Comparison of ENCODE assay signal across 18 cellular contexts in the genomic region with DNA sequence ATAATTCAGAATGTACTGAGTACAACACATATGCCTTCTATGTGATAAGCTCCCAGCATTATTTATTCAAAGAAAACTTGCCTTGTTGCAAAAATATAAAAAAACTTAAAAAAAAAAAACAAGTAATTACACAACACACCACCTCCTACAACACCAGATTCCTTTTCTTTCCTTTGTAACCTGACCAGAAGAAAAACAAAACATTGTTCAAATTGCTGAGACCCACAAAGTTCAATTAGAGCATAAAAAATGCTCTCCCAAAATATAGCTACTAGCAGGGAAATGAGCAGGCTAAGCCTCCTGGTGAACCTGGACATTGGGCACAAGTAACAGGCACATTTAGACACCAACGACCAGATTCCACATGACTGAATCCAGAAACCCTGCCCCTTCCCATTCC. TPM values are rescaled to one million over a fixed set of nuclear protein-coding genes. Genes with fewer than 3 reads are reported as not detected.
DNase-seq lines count a peak whose midpoint lies in the region; ATAC-seq lines count a peak whose summit lies in the region.
"Had no signal": no experiment of that assay in that cellular context is flagged by ENCODE, and none has a peak within 500 bp of the region (broad histone marks: within the 10 kb centered on the region; RNA-seq: fewer than 3 reads in every experiment).

No MANE protein-coding gene starts in this region.

- peaks cover 4% of the 10 kb centered on the region for H3K36me3 ChIP-seq in skeletal muscle satellite cell (ENCODE audit: insufficient read depth, low read length)

- H3K4me3 ChIP-seq in skeletal muscle satellite cell (ENCODE audit: low read length), result no peak overlapping the region
- H3K4me3 ChIP-seq: testis had no signal

- H3K4me3 Mint-ChIP-seq in activated T-helper 17 cell treated with anti-CD3 and anti-CD28 coated beads, Interleukin-2, amount 50 U/mL, for 72 hours, result peak overlapping the region; percentile 64
- H3K4me3 Mint-ChIP-seq in immature natural killer cell, result peak overlapping the region in 1 of 5 donors; percentile 33
- H3K4me3 Mint-ChIP-seq: T-helper 1 cell treated with Interleukin-12 subunit alpha and Interleukin-12 subunit beta and Interleukin-4 antibody, amounts not matched to agents 30 μg/mL and 1 μg/mL, for 36 hours had no signal

- H3K36me3 Mint-ChIP-seq in activated naive CD4-positive, alpha-beta T cell treated with anti-CD3 and anti-CD28 coated beads, Interleukin-2, amount 50 U/mL, for 72 hours, result peaks cover 0 to 8% of the 10 kb centered on the region in 2 donors
- peaks cover 71% of the 10 kb centered on the region for H3K36me3 Mint-ChIP-seq in activated T-helper 17 cell treated with anti-CD3 and anti-CD28 coated beads, Interleukin-2, amount 50 U/mL, for 72 hours (ENCODE audit: low read depth)
- H3K36me3 Mint-ChIP-seq in immature natural killer cell, result no peaks in the 10 kb centered on the region

- peak overlapping the region; percentile 22 for H3K4me2 ChIP-seq in skeletal muscle satellite cell (ENCODE audit: low read length)

- H3K4me1 ChIP-seq in skeletal muscle satellite cell (ENCODE audit: control insufficient read depth, insufficient read depth, low read length), result peaks cover 38% of the 10 kb centered on the region

- no peaks in the 10 kb centered on the region for H3K9me3 ChIP-seq in skeletal muscle satellite cell (replicated peaks; ENCODE audit: low read length)
- H3K9me3 ChIP-seq: testis had no signal

- H3K4me1 Mint-ChIP-seq in activated T-helper 17 cell treated with anti-CD3 and anti-CD28 coated beads, Interleukin-2, amount 50 U/mL, for 72 hours, result peaks cover 54% of the 10 kb centered on the region
- H3K4me1 Mint-ChIP-seq in immature natural killer cell, result peaks cover 69 to 73% of the 10 kb centered on the region in 2 donors

- no peak for ATAC-seq in activated naive CD4-positive, alpha-beta T cell treated with anti-CD3 and anti-CD28 coated beads, Interleukin-2, amount 50 U/mL, for 72 hours
- ATAC-seq in activated T-helper 17 cell treated with anti-CD3 and anti-CD28 coated beads, Interleukin-2, amount 50 U/mL, for 72 hours (replicated peaks), result no peak
- no peak for ATAC-seq in GM18867 (IDR thresholded peaks at IDR 0.05; ENCODE audit: unreplicated experiment)

- no peaks in the 10 kb centered on the region for H3K27me3 Mint-ChIP-seq in activated T-helper 17 cell treated with anti-CD3 and anti-CD28 coated beads, Interleukin-2, amount 50 U/mL, for 72 hours
- H3K27me3 Mint-ChIP-seq in immature natural killer cell (ENCODE audit: low read depth in 3 of 3), result peaks cover 5 to 14% (median 6%) of the 10 kb centered on the region in 3 donors

- no peak overlapping the region for H3K9ac ChIP-seq in skeletal muscle satellite cell (ENCODE audit: low read depth, low read length)

- DNase-seq in activated naive CD4-positive, alpha-beta T cell treated with anti-CD3 and anti-CD28 coated beads, Interleukin-2, amount 50 U/mL, for 72 hours (ENCODE audit: low spot score in 2 of 2), result no peak
- DNase-seq in activated naive CD4-positive, alpha-beta T cell treated with anti-CD3 and anti-CD28 coated beads, Interleukin-2, amount 50 U/mL, for 16 hours, result no peak
- no peak for DNase-seq in immature natural killer cell
- no peak for DNase-seq in DMS153 treated with DMSO at 0.1 percent for 48 hours (lab: John Stamatoyannopoulos, UW; ENCODE audit: unreplicated experiment)
- no peak for DNase-seq in inferior parietal cortex (ENCODE audit: extremely low spot score)
- DNase-seq: activated CD4-positive, CD25-positive, alpha-beta regulatory T cell treated with anti-CD3 and anti-CD28 coated beads, Interleukin-2, amount 50 U/mL, for 72 hours; GF-D8; HCEC 1CT; islet precursor cell; mesenchymal stem cell; NCI-H1694; NCI-H345; stimulated activated CD4-positive, alpha-beta T cell treated with anti-CD3 and anti-CD28 coated beads, Interleukin-2, amount 100 ng/mL, for 48 hours; testis had no signal

- H3K27ac Mint-ChIP-seq in activated naive CD4-positive, alpha-beta T cell treated with anti-CD3 and anti-CD28 coated beads, Interleukin-2, amount 50 U/mL, for 72 hours, result peak overlapping the region; percentile 66 to 77
- H3K27ac Mint-ChIP-seq in activated T-helper 17 cell treated with anti-CD3 and anti-CD28 coated beads, Interleukin-2, amount 50 U/mL, for 72 hours, result peak overlapping the region; percentile 88
- peak overlapping the region; percentile 63 to 86 (median 81) for H3K27ac Mint-ChIP-seq in immature natural killer cell
- H3K27ac Mint-ChIP-seq: T-helper 1 cell treated with Interleukin-12 subunit alpha and Interleukin-12 subunit beta and Interleukin-4 antibody, amounts not matched to agents 30 μg/mL and 1 μg/mL, for 36 hours had no signal

- no peaks in the 10 kb centered on the region for H3K9me3 Mint-ChIP-seq in activated naive CD4-positive, alpha-beta T cell treated with anti-CD3 and anti-CD28 coated beads, Interleukin-2, amount 50 U/mL, for 72 hours
- H3K9me3 Mint-ChIP-seq in activated T-helper 17 cell treated with anti-CD3 and anti-CD28 coated beads, Interleukin-2, amount 50 U/mL, for 72 hours, result no peaks in the 10 kb centered on the region
- no peaks in the 10 kb centered on the region for H3K9me3 Mint-ChIP-seq in immature natural killer cell
- H3K9me3 Mint-ChIP-seq: T-helper 1 cell treated with Interleukin-12 subunit alpha and Interleukin-12 subunit beta and Interleukin-4 antibody, amounts not matched to agents 30 μg/mL and 1 μg/mL, for 36 hours had no signal

- H3K27me3 ChIP-seq in skeletal muscle satellite cell (ENCODE audit: control insufficient read depth, insufficient read depth, low read length), result no peaks in the 10 kb centered on the region
- H3K27me3 ChIP-seq: testis had no signal

RNA-seq across cellular contexts. Expression of a gene that starts 38.3 kb away (rescaled TPM):
- 10 to 100 TPM; 61.0 to 84.9 TPM for total RNA-seq in activated naive CD4-positive, alpha-beta T cell treated with anti-CD3 and anti-CD28 coated beads, Interleukin-2, amount 50 U/mL, for 72 hours
- total RNA-seq in activated T-helper 17 cell treated with anti-CD3 and anti-CD28 coated beads, Interleukin-2, amount 50 U/mL, for 72 hours, result 10 to 100 TPM; 72.2 to 87.8 TPM
- 10 to 100 TPM; 11.4 to 31.5 (median 18.3) TPM for polyA plus RNA-seq in immature natural killer cell
- total RNA-seq in skeletal muscle satellite cell (2012; rRNA removed), result 15.7 and 17.7 TPM in 2 replicates

RNA-seq across cellular contexts. Expression of a gene that starts 39.5 kb away (rescaled TPM):
- total RNA-seq in activated naive CD4-positive, alpha-beta T cell treated with anti-CD3 and anti-CD28 coated beads, Interleukin-2, amount 50 U/mL, for 72 hours, result 100 to 1,000 TPM; 104 to 123 TPM
- total RNA-seq in activated T-helper 17 cell treated with anti-CD3 and anti-CD28 coated beads, Interleukin-2, amount 50 U/mL, for 72 hours, result 100 to 1,000 TPM; 113 to 224 TPM
- polyA plus RNA-seq in immature natural killer cell, result 10 to 100 TPM; 39.0 to 81.9 (median 46.6) TPM
- total RNA-seq in skeletal muscle satellite cell (2012; rRNA removed), result 60.3 and 68.2 TPM in 2 replicates
